Comparison of ENCODE assay signal across 15 cellular contexts in genomic region chr4:41061482-41062185, GRCh38.
DNase-seq lines count a peak whose midpoint lies in the region; ATAC-seq, FAIRE-seq and TF ChIP-seq lines count a peak whose summit lies in the region.
"Had no signal": no experiment of that assay in that cellular context is flagged by ENCODE, and none has a peak within 500 bp of the region (broad histone marks: within the 10 kb centered on the region; RNA-seq: fewer than 3 reads in every experiment).

No MANE protein-coding gene starts in this region.

- peaks cover 71% of the 10 kb centered on the region for H3K4me1 ChIP-seq in ACC112 (ENCODE audit: control insufficient read depth, insufficient read depth, low read length, unreplicated experiment)
- peaks cover 11% of the 10 kb centered on the region for H3K4me1 ChIP-seq in RWPE2 (ENCODE audit: insufficient read depth, poor library complexity, severe bottlenecking)
- peaks cover 27% of the 10 kb centered on the region for H3K4me1 ChIP-seq in endothelial cell of umbilical vein (ENCODE audit: control insufficient read depth, extremely low read depth, insufficient read depth, low read length)
- H3K4me1 ChIP-seq in osteoblast (ENCODE audit: insufficient read depth, low read length) = peaks cover 45% of the 10 kb centered on the region
- H3K4me1 ChIP-seq: A549 had no signal

- intact Hi-C loops in endothelial cell of umbilical vein (cut with micrococcal nuclease) = no loop called here
- intact Hi-C loops in Calu3 (cut with micrococcal nuclease; ENCODE audit: unreplicated experiment) = no loop called here

- no peak overlapping the region for H3K9ac ChIP-seq in endothelial cell of umbilical vein (replicated peaks; ENCODE audit: extremely low read depth, insufficient read depth, low read length)

- no peaks in the 10 kb centered on the region for H3K9me3 Mint-ChIP-seq in Calu3 (ENCODE audit: low read depth, unreplicated experiment)
- H3K9me3 Mint-ChIP-seq: activated T-helper 17 cell treated with anti-CD3 and anti-CD28 coated beads, Interleukin-2, amount 50 U/mL, for 72 hours had no signal

- DNase-seq in RWPE2 (ENCODE audit: low spot score) (no peak), endothelial cell of umbilical vein (ENCODE audit: low read depth, low spot score) (peak; percentile 46), osteoblast (ENCODE audit: insufficient read length, low spot score, missing footprints) (no peak), DMS114 treated with DMSO at 0.1 percent for 48 hours (lab: John Stamatoyannopoulos, UW; ENCODE audit: unreplicated experiment) (no peak), GF-D8 (lab: John Stamatoyannopoulos, UW) (no peak), Calu3 (no peak), T-helper 17 cell (no peak)
- DNase-seq: activated CD8-positive, alpha-beta memory T cell treated with anti-CD3 and anti-CD28 coated beads for 24 hours; aorta; effector CD8-positive, alpha-beta T cell; NCI-H146 had no signal

- H3K9me3 ChIP-seq in RWPE2 (ENCODE audit: severe bottlenecking) (no peaks in the 10 kb centered on the region), endothelial cell of umbilical vein (replicated peaks; ENCODE audit: control insufficient read depth, insufficient read depth, low read length) (no peaks in the 10 kb centered on the region), osteoblast (ENCODE audit: low read depth, low read length) (no peaks in the 10 kb centered on the region), T-helper 17 cell (ENCODE audit: control insufficient read depth, low read length, poor library complexity, severe bottlenecking) (no peaks in the 10 kb centered on the region)
- H3K9me3 ChIP-seq: A549 had no signal

- H3K4me1 Mint-ChIP-seq in Calu3 (ENCODE audit: low read depth, unreplicated experiment) = no peaks in the 10 kb centered on the region
- H3K4me1 Mint-ChIP-seq in T-helper 17 cell = no peaks in the 10 kb centered on the region
- H3K4me1 Mint-ChIP-seq: activated T-helper 17 cell treated with anti-CD3 and anti-CD28 coated beads, Interleukin-2, amount 50 U/mL, for 72 hours had no signal

- H3K9me1 ChIP-seq in endothelial cell of umbilical vein (replicated peaks; ENCODE audit: control insufficient read depth, extremely low read depth, insufficient read depth, low read length) = no peaks in the 10 kb centered on the region

- dilution Hi-C loops in endothelial cell of umbilical vein (cut with MboI; ENCODE audit: extremely low pct_ligation_motif_present, low sequenced_read_pairs) = no loop called here

- H4K20me1 ChIP-seq in endothelial cell of umbilical vein (replicated peaks; ENCODE audit: control insufficient read depth, extremely low read depth, insufficient read depth, low read length) (no peaks in the 10 kb centered on the region), osteoblast (ENCODE audit: insufficient read depth, low read length) (peaks cover 2% of the 10 kb centered on the region)

- H3K27me3 ChIP-seq in ACC112 (ENCODE audit: insufficient read depth, low read length) = no peaks in the 10 kb centered on the region
- H3K27me3 ChIP-seq in RWPE2 (ENCODE audit: insufficient read depth, poor library complexity, severe bottlenecking) = no peaks in the 10 kb centered on the region
- H3K27me3 ChIP-seq in endothelial cell of umbilical vein (ENCODE audit: control insufficient read depth in 2 of 2, insufficient read depth in 2 of 2, low read length in 2 of 2) = no peaks in the 10 kb centered on the region
- H3K27me3 ChIP-seq in osteoblast (ENCODE audit: insufficient read depth, low read length) = no peaks in the 10 kb centered on the region

- H3K27me3 Mint-ChIP-seq in Calu3 (ENCODE audit: unreplicated experiment) (no peaks in the 10 kb centered on the region), T-helper 17 cell (peaks cover 1% of the 10 kb centered on the region)
- H3K27me3 Mint-ChIP-seq: activated T-helper 17 cell treated with anti-CD3 and anti-CD28 coated beads, Interleukin-2, amount 50 U/mL, for 72 hours had no signal

- no TSS peak for BruUV-seq in endothelial cell of umbilical vein (replicated peaks; lab: Mats Ljungman, UMichigan)
- no TSS peak for BruUV-seq in Calu3 (replicated peaks; lab: Mats Ljungman, UMichigan)

- peak; percentile 65 for FAIRE-seq in endothelial cell of umbilical vein (lab: Jason Lieb, UNC)
- FAIRE-seq: A549 had no signal

- TF ChIP-seq POLR2A in endothelial cell of umbilical vein (IDR thresholded peaks at IDR 0.05; ENCODE audit: low read depth, low read length) = no peak

- H3K4me3 ChIP-seq in ACC112 (ENCODE audit: low read depth, low read length) (peak overlapping the region; percentile 56; the same call in 1 of the 2 replicates), RWPE2 (ENCODE audit: severe bottlenecking) (no peak overlapping the region), endothelial cell of umbilical vein (replicated peaks in 1 of 3; ENCODE audit: insufficient read depth in 1 of 3, low read depth in 1 of 3, low read length in 3 of 3) (no peak overlapping the region), osteoblast (ENCODE audit: insufficient read depth, low read length) (no peak overlapping the region)
- H3K4me3 ChIP-seq: A549 had no signal

- H3K36me3 ChIP-seq in ACC112 (ENCODE audit: insufficient read depth, low read length) (no peaks in the 10 kb centered on the region), RWPE2 (ENCODE audit: low read depth) (peaks cover 36% of the 10 kb centered on the region), endothelial cell of umbilical vein (ENCODE audit: control insufficient read depth in 2 of 2, extremely low read depth in 1 of 2, insufficient read depth in 2 of 2, low read length in 2 of 2) (peaks cover 0 to 5% of the 10 kb centered on the region in 2 experiments), osteoblast (ENCODE audit: insufficient read depth, low read length) (peaks cover 3% of the 10 kb centered on the region)

- CTCF ChIA-PET in endothelial cell of umbilical vein (lab: Charles Lee) = interaction anchor here (0.7 to 2.1 kb wide), 9 partner anchors 11 to 137 kb away, joined by 3 to 5 read pairs (median 4); no protein-coding TSS in a partner anchor
- CTCF ChIA-PET in Calu3 (lab: Charles Lee) = no interaction called here

- peak overlapping the region; percentile 17 for H2AFZ ChIP-seq in ACC112 (ENCODE audit: low read length, unreplicated experiment)
- H2AFZ ChIP-seq in endothelial cell of umbilical vein (ENCODE audit: low read depth, low read length) = no peak overlapping the region
- no peak overlapping the region for H2AFZ ChIP-seq in osteoblast (ENCODE audit: low read length)

- no peak for TF ChIP-seq CTCF in RWPE2 (IDR thresholded peaks at IDR 0.05; ENCODE audit: poor library complexity, severe bottlenecking)
- no peak for TF ChIP-seq CTCF in endothelial cell of umbilical vein (IDR thresholded peaks at IDR 0.05; ENCODE audit: extremely low read depth in 1 of 2, insufficient read depth in 1 of 2, low read depth in 1 of 2, low read length in 2 of 2)
- no peak for TF ChIP-seq CTCF in osteoblast (IDR thresholded peaks at IDR 0.05; ENCODE audit: extremely low read depth, low read depth, low read length)
- no peak for TF ChIP-seq CTCF in Calu3 (IDR thresholded peaks at IDR 0.05; ENCODE audit: unreplicated experiment)

- peak overlapping the region; percentile 79 for H3K27ac ChIP-seq in ACC112 (ENCODE audit: low read depth, low read length)
- peak overlapping the region; percentile 11 for H3K27ac ChIP-seq in RWPE2 (ENCODE audit: poor library complexity, severe bottlenecking)
- H3K27ac ChIP-seq in endothelial cell of umbilical vein (ENCODE audit: insufficient read depth, low read depth, low read length) = peak overlapping the region; percentile 8
- peak overlapping the region; percentile 47 for H3K27ac ChIP-seq in osteoblast (ENCODE audit: low read depth, low read length)
- H3K27ac ChIP-seq: A549 had no signal

- H3K27ac Mint-ChIP-seq in Calu3 (ENCODE audit: unreplicated experiment) (no peak overlapping the region), T-helper 17 cell (no peak overlapping the region)
- H3K27ac Mint-ChIP-seq: activated T-helper 17 cell treated with anti-CD3 and anti-CD28 coated beads, Interleukin-2, amount 50 U/mL, for 72 hours; stimulated activated naive CD8-positive, alpha-beta T cell treated with anti-CD3 and anti-CD28 coated beads, Interleukin-15, Interleukin-2, amounts not matched to agents 100 ng/mL and 50 ng/mL, for 24 hours had no signal

- peaks cover 40% of the 10 kb centered on the region for H3K79me2 ChIP-seq in ACC112 (ENCODE audit: control insufficient read depth, insufficient read depth, low read length, unreplicated experiment)
- peaks cover 62% of the 10 kb centered on the region for H3K79me2 ChIP-seq in endothelial cell of umbilical vein (ENCODE audit: control insufficient read depth, insufficient read depth, low read length)
- peaks cover 51% of the 10 kb centered on the region for H3K79me2 ChIP-seq in osteoblast (ENCODE audit: insufficient read depth, low read length)

- ATAC-seq in RWPE2 (ENCODE audit: low read depth) (no peak), T-helper 17 cell (no peak)
- ATAC-seq: A549; activated T-helper 17 cell treated with anti-CD3 and anti-CD28 coated beads, Interleukin-2, amount 50 U/mL, for 72 hours had no signal

- no peak overlapping the region for H3K4me3 Mint-ChIP-seq in Calu3 (ENCODE audit: low read depth, unreplicated experiment)
- H3K4me3 Mint-ChIP-seq in T-helper 17 cell = no peak overlapping the region
- H3K4me3 Mint-ChIP-seq: activated T-helper 17 cell treated with anti-CD3 and anti-CD28 coated beads, Interleukin-2, amount 50 U/mL, for 72 hours; stimulated activated naive CD8-positive, alpha-beta T cell treated with anti-CD3 and anti-CD28 coated beads, Interleukin-15, Interleukin-2, amounts not matched to agents 100 ng/mL and 50 ng/mL, for 24 hours had no signal

- no peaks in the 10 kb centered on the region for H3K36me3 Mint-ChIP-seq in Calu3 (ENCODE audit: insufficient read depth, unreplicated experiment)
- no peaks in the 10 kb centered on the region for H3K36me3 Mint-ChIP-seq in T-helper 17 cell (ENCODE audit: low read depth)

- POLR2A ChIA-PET in endothelial cell of umbilical vein (lab: Charles Lee) = no interaction called here

- H3K4me2 ChIP-seq in endothelial cell of umbilical vein (ENCODE audit: insufficient read depth, low read length) = no peak overlapping the region
- H3K4me2 ChIP-seq in osteoblast (ENCODE audit: insufficient read depth, low read length) = no peak overlapping the region
- H3K4me2 ChIP-seq: A549 had no signal

TF ChIP-seq in endothelial cell of umbilical vein, 7 proteins besides CTCF, POLR2A, EP300 and RAD21:
- TF ChIP-seq POLR2AphosphoS5 (IDR thresholded peaks at IDR 0.05; ENCODE audit: insufficient read depth, low read depth, low read length) (no peak), FOS (IDR thresholded peaks at IDR 0.05; ENCODE audit: borderline replicate concordance, insufficient read depth, low read length) (peak; percentile 19)

Comparison
In these comparisons a context has a peak if more than half of its experiments do, and no peak if none do; other contexts are left out.
1. H3K27ac ChIP-seq: peak in every context shown above with its lines; median percentile 79 in ACC112; 47 in osteoblast; 11 in RWPE2; 8 in endothelial cell of umbilical vein.